In genomic region chr20:24823176-24823575, GRCh38 we compare ENCODE assay signal across 11 cellular contexts.
DNase-seq lines count a peak whose midpoint lies in the region; ATAC-seq and TF ChIP-seq lines count a peak whose summit lies in the region.
"Had no signal": no experiment of that assay in that cellular context is flagged by ENCODE, and none has a peak within 500 bp of the region (broad histone marks: within the 10 kb centered on the region; RNA-seq: fewer than 3 reads in every experiment).

No MANE protein-coding gene starts in this region.

- no peak overlapping the region for H4K91ac ChIP-seq in H9 (ENCODE audit: insufficient read length, low read depth, low read length)

- no peaks in the 10 kb centered on the region for H3K79me1 ChIP-seq in H9 (ENCODE audit: insufficient read depth, low read depth, low read length, poor library complexity, severe bottlenecking)

- no peaks in the 10 kb centered on the region for H3K4me1 Mint-ChIP-seq in H9
- H3K4me1 Mint-ChIP-seq: CD4-positive, CD25-positive, alpha-beta regulatory T cell had no signal

- H3K23me2 ChIP-seq in H9 (ENCODE audit: insufficient read length, low read depth, low read length, poor library complexity, severe bottlenecking): no peaks in the 10 kb centered on the region

- H2BK20ac ChIP-seq in H9 (ENCODE audit: low read depth, low read length, poor library complexity, severe bottlenecking): no peak overlapping the region

- H3K4me1 ChIP-seq in H9 (ENCODE audit: insufficient read depth, low read length): no peaks in the 10 kb centered on the region

- H3K79me2 ChIP-seq in H9 (ENCODE audit: insufficient read depth, low read length): no peaks in the 10 kb centered on the region

- no peaks in the 10 kb centered on the region for H3K36me3 Mint-ChIP-seq in H9 (ENCODE audit: insufficient read depth in 1 of 3, low read depth in 3 of 3)
- H3K36me3 Mint-ChIP-seq: CD4-positive, CD25-positive, alpha-beta regulatory T cell had no signal

- H3K23ac ChIP-seq in H9 (ENCODE audit: insufficient read length, low read depth, low read length): no peak overlapping the region

- H3K14ac ChIP-seq in H9 (ENCODE audit: insufficient read depth, low read length): no peak overlapping the region

- H2BK12ac ChIP-seq in H9 (ENCODE audit: insufficient read length, low read depth, low read length): no peak overlapping the region

- H3K9ac ChIP-seq in H9 (ENCODE audit: extremely low read depth, insufficient read length, low read length): no peak overlapping the region
- H3K9ac ChIP-seq: GM23248 had no signal

- H3K9me3 Mint-ChIP-seq in H9: no peaks in the 10 kb centered on the region; a peak in 1 of 5 replicates
- H3K9me3 Mint-ChIP-seq: CD4-positive, CD25-positive, alpha-beta regulatory T cell had no signal

- DNase-seq in H9 (peak; percentile 3), coronary artery (ENCODE audit: low spot score) (peak; percentile 2), sciatic nerve (ENCODE audit: low spot score) (peak; percentile 34), 8988T (no peak), retina (no peak), T-helper 2 cell (no peak)
- DNase-seq: Calu3; CD4-positive, CD25-positive, alpha-beta regulatory T cell; DMS 273 treated with DMSO at 0.1 percent for 48 hours; GM23248 had no signal

- H3K4me3 Mint-ChIP-seq in H9: no peak overlapping the region
- H3K4me3 Mint-ChIP-seq: CD4-positive, CD25-positive, alpha-beta regulatory T cell had no signal

- ATAC-seq in sciatic nerve: no peak

- H3K27ac ChIP-seq in H9 (ENCODE audit: insufficient read length, low read depth, low read length): no peak overlapping the region
- no peak overlapping the region for H3K27ac ChIP-seq in coronary artery
- H3K27ac ChIP-seq: GM23248, HL-60 had no signal

- TF ChIP-seq CTCF in H9 (conservative IDR thresholded peaks at IDR 0.05) (no peak), coronary artery (IDR thresholded peaks at IDR 0.05) (no peak)

- no peak overlapping the region for H3K4ac ChIP-seq in H9 (ENCODE audit: low read depth, low read length)

- intact Hi-C loops in sciatic nerve (cut with DNase I): no loop called here

- H4K5ac ChIP-seq in H9 (ENCODE audit: insufficient read length, low read depth, low read length): no peak overlapping the region

- no peak overlapping the region for H2BK5ac ChIP-seq in H9 (ENCODE audit: insufficient read length, low read length)

- H3K4me2 ChIP-seq in H9 (ENCODE audit: insufficient read depth, insufficient read length, low read length): no peak overlapping the region

- H4K20me1 ChIP-seq in H9 (ENCODE audit: control insufficient read depth, insufficient read depth, insufficient read length): no peaks in the 10 kb centered on the region

- H3K56ac ChIP-seq in H9 (ENCODE audit: insufficient read length, low read depth, low read length): no peak overlapping the region

- no peaks in the 10 kb centered on the region for H3K27me3 ChIP-seq in H9 (ENCODE audit: insufficient read depth, low read length)

- H2BK15ac ChIP-seq in H9 (ENCODE audit: low read depth, low read length): no peak overlapping the region

- no peak overlapping the region for H3K4me3 ChIP-seq in coronary artery
- H3K4me3 ChIP-seq: GM23248 had no signal

- WGBS in H9 (ENCODE audit: extremely low coverage, insufficient read length, low lambda C conversion rate): no CpG with 5 or more reads among the region's 5 CpGs

- H2BK120ac ChIP-seq in H9 (ENCODE audit: low read depth, low read length, poor library complexity, severe bottlenecking): no peak overlapping the region

- H4K8ac ChIP-seq in H9 (replicated peaks; ENCODE audit: insufficient read length, low read depth, low read length): no peak overlapping the region

- no peak overlapping the region for H3K18ac ChIP-seq in H9 (ENCODE audit: insufficient read length, low read depth, low read length)

- H2AFZ ChIP-seq in H9 (ENCODE audit: low read length): no peak overlapping the region
- H2AFZ ChIP-seq: GM23248 had no signal

- H3T11ph ChIP-seq in H9 (ENCODE audit: low read length): no peak overlapping the region

- no peak overlapping the region for H3K27ac Mint-ChIP-seq in H9
- H3K27ac Mint-ChIP-seq: CD4-positive, CD25-positive, alpha-beta regulatory T cell had no signal

- no peaks in the 10 kb centered on the region for H3K9me3 ChIP-seq in H9 (ENCODE audit: control insufficient read depth, low read depth, low read length)

- no peaks in the 10 kb centered on the region for H3K27me3 Mint-ChIP-seq in H9 (ENCODE audit: low read depth)
- H3K27me3 Mint-ChIP-seq: CD4-positive, CD25-positive, alpha-beta regulatory T cell had no signal

- no peak overlapping the region for H2AK5ac ChIP-seq in H9 (ENCODE audit: insufficient read length, low read length)

Comparison
In these comparisons a context has a peak if more than half of its experiments do, and no peak if none do; other contexts are left out.
1. DNase-seq: peak in H9 (single experiment), coronary artery (single experiment) and sciatic nerve (single experiment); none in 8988T (single experiment), retina (single experiment) and T-helper 2 cell (0 of 5).